ENCODE assay signal across 6 cellular contexts in genomic region chr19:6433663-6434062, GRCh38. TPM values are rescaled to one million over a fixed set of nuclear protein-coding genes. Genes with fewer than 3 reads are reported as not detected.
"Had no signal": no experiment of that assay in that cellular context is flagged by ENCODE, and none has a peak within 500 bp of the region (broad histone marks: within the 10 kb centered on the region; RNA-seq: fewer than 3 reads in every experiment).

TSS of gene SLC25A41 (minus strand) at chr19:6433763. CDS start at chr19:6433693, 70 bp downstream.

- DNase-seq: IMR-90, KBM-7 had no signal

- ATAC-seq: HepG2, K562 had no signal

- H3K27ac ChIP-seq: HL-60 had no signal

- H3K4me3 ChIP-seq: K562 had no signal

RNA-seq across cellular contexts. Expression of gene SLC25A41, which starts in this region (rescaled TPM):
- total RNA-seq: IMR-90 had no signal
- polyA plus RNA-seq: IgD-negative memory B cell, IMR-90 had no signal
